Comparison of ENCODE assay signal across 14 cellular contexts in the genomic region with DNA sequence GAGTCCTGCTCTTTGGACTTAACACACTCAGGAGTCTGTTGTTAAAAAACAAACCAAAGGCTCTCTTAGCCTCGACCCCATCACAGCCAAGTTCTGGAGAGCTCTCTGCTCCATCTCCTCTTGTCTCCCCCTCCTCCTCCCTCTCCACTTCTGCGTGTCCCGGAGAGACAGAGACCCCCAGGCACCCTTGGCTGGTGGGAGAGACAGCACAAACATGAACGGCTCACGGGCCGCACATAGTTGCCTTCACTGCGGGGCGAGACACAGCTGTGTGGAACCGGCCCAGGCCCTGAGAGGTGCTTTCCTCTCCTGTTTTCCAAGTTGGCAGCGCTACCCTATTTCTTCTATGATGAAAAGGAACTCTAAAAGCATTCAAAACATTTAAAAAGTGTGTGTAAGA. TPM values are rescaled to one million over a fixed set of nuclear protein-coding genes. Genes with fewer than 3 reads are reported as not detected.
"Had no signal": no experiment of that assay in that cellular context is flagged by ENCODE, and none has a peak within 500 bp of the region (broad histone marks: within the 10 kb centered on the region; RNA-seq: fewer than 3 reads in every experiment).

No MANE protein-coding gene starts in this region.

- H3K9me3 ChIP-seq: ascending aorta, ovary, transverse colon had no signal

- H3K27me3 ChIP-seq: ascending aorta, ovary had no signal

- H3K4me1 ChIP-seq: ascending aorta, heart left ventricle, transverse colon had no signal

- DNase-seq: activated B cell treated with CpG ODN at 0.5 μM for 24 hours; activated CD4-positive, alpha-beta T cell treated with anti-CD3 and anti-CD28 coated beads for 48 hours; activated CD8-positive, alpha-beta T cell treated with anti-CD3 and anti-CD28 coated beads, Interleukin-2, amount 10 ng/mL, durations not matched to agents 7 days and 5 days; activated naive CD4-positive, alpha-beta T cell; activated naive CD8-positive, alpha-beta T cell treated with anti-CD3 and anti-CD28 coated beads, Interleukin-2, amount 50 U/mL, for 24 hours; endodermal cell; stimulated activated CD4-positive, alpha-beta T cell treated with anti-CD3 and anti-CD28 coated beads, Interleukin-2, amount 100 ng/mL, for 48 hours; transverse colon had no signal

- H3K36me3 ChIP-seq: ascending aorta, heart left ventricle, ovary, transverse colon had no signal

- H3K4me3 ChIP-seq: ascending aorta, dorsolateral prefrontal cortex, heart left ventricle, ovary, transverse colon had no signal

- H3K27ac ChIP-seq: ascending aorta, dorsolateral prefrontal cortex, heart left ventricle, ovary, transverse colon had no signal

RNA-seq across cellular contexts. Expression of gene MYT1, which starts 23.3 kb away (rescaled TPM):
- total RNA-seq: activated CD8-positive, alpha-beta T cell treated with anti-CD3 and anti-CD28 coated beads, Interleukin-2, amount 10 ng/mL, durations not matched to agents 7 days and 5 days; ascending aorta; epithelial cell of proximal tubule; T-helper 2 cell treated with Interferon-gamma antibody and Interleukin-4, amounts not matched to agents 100 ng/mL and 5 ng/mL, for 36 hours had no signal

RNA-seq across cellular contexts. Expression of gene NPBWR2, which starts 33.6 kb away (rescaled TPM):
- total RNA-seq: activated B cell treated with CpG ODN at 0.5 μM for 24 hours; activated CD8-positive, alpha-beta T cell treated with anti-CD3 and anti-CD28 coated beads, Interleukin-2, amount 10 ng/mL, durations not matched to agents 7 days and 5 days; ascending aorta; endodermal cell; epithelial cell of proximal tubule; heart left ventricle; ovary; T-helper 2 cell treated with Interferon-gamma antibody and Interleukin-4, amounts not matched to agents 100 ng/mL and 5 ng/mL, for 36 hours; transverse colon had no signal
- polyA plus RNA-seq: heart left ventricle, ovary had no signal

RNA-seq across cellular contexts. Expression of gene LKAAEAR1, which starts 56.8 kb away (rescaled TPM):
- total RNA-seq: ascending aorta, endodermal cell, epithelial cell of proximal tubule, heart left ventricle, transverse colon had no signal
- polyA plus RNA-seq: heart left ventricle, ovary had no signal
